ENCODE assay signal across 5 cellular contexts in genomic region chr16:75837681-75838080, GRCh38.
"Had no signal": no experiment of that assay in that cellular context is flagged by ENCODE, and none has a peak within 500 bp of the region (broad histone marks: within the 10 kb centered on the region; RNA-seq: fewer than 3 reads in every experiment).

No MANE protein-coding gene starts in this region.

- DNase-seq: H9, HCEC 1CT, IMR-90 had no signal

- H3K4me3 ChIP-seq: GM23338, K562 had no signal

- H3K4me2 ChIP-seq: GM23338 had no signal

- H3K27ac Mint-ChIP-seq: GM23338, H9 had no signal

- H3K4me3 Mint-ChIP-seq: GM23338, H9 had no signal

- H3K4me1 Mint-ChIP-seq: GM23338 had no signal
